In genomic region chrX:154840856-154841255, GRCh38 we compare ENCODE assay signal across 1 cellular context.
TF ChIP-seq lines count a peak whose summit lies in the region.

No MANE protein-coding gene starts in this region.

TF ChIP-seq in H1, 55 proteins besides CTCF, POLR2A, EP300 and RAD21 (continued from another document):
- TF ChIP-seq CHD7 (IDR thresholded peaks at IDR 0.05; ENCODE audit: insufficient replicate concordance, low read length) (no peak), BRCA1 (IDR thresholded peaks at IDR 0.05; ENCODE audit: low read depth, low read length) (no peak), ZNF274 (IDR thresholded peaks at IDR 0.05; ENCODE audit: borderline replicate concordance, extremely low read depth, low read length) (no peak), JUN (IDR thresholded peaks at IDR 0.05; ENCODE audit: low read depth, low read length) (no peak), MAFK (IDR thresholded peaks at IDR 0.05; ENCODE audit: low read depth, low read length) (no peak), RNF2 (IDR thresholded peaks at IDR 0.05; ENCODE audit: borderline replicate concordance, low read depth, low read length, missing control alignments, poor library complexity, severe bottlenecking) (no peak), SAP30 (IDR thresholded peaks at IDR 0.05; ENCODE audit: insufficient read depth, insufficient replicate concordance, low read length) (no peak), RBBP5 (IDR thresholded peaks at IDR 0.05; ENCODE audit: borderline replicate concordance, low read depth, low read length) (no peak), POU5F1 (IDR thresholded peaks at IDR 0.05; ENCODE audit: low read depth, low read length) (no peak), BCL11A (IDR thresholded peaks at IDR 0.05; ENCODE audit: low read depth in 2 of 2, low read length in 2 of 2) (no peak), NANOG (IDR thresholded peaks at IDR 0.05; ENCODE audit: insufficient read depth, low read depth, low read length, poor library complexity, severe bottlenecking) (no peak), CHD1 (IDR thresholded peaks at IDR 0.05; ENCODE audit: low read depth, low read length) (no peak)
